In genomic region chr22:28297504-28297903, GRCh38 we compare ENCODE assay signal across 10 cellular contexts.
A peak's percentile ranks its signal among the peaks of the same experiment; 100 is the strongest.
DNase-seq lines count a peak whose midpoint lies in the region; ATAC-seq lines count a peak whose summit lies in the region.
"Had no signal": no experiment of that assay in that cellular context is flagged by ENCODE, and none has a peak within 500 bp of the region (broad histone marks: within the 10 kb centered on the region; RNA-seq: fewer than 3 reads in every experiment).

No MANE protein-coding gene starts in this region.

- ATAC-seq in HG03097 (IDR thresholded peaks at IDR 0.05; ENCODE audit: low FRiP score, unreplicated experiment) = peak; percentile 67
- ATAC-seq in sciatic nerve = peak; percentile 50

- DNase-seq in GM19240 (ENCODE audit: insufficient read length, low spot score) (peak; percentile 36), astrocyte of the hippocampus (ENCODE audit: low read depth, low spot score) (peak; percentile 55), sciatic nerve (ENCODE audit: low spot score) (no peak), NCI-H2227 treated with DMSO at 0.1 percent for 48 hours (lab: John Stamatoyannopoulos, UW) (no peak), NCI-H2196 (lab: John Stamatoyannopoulos, UW; ENCODE audit: unreplicated experiment) (no peak), ecto neural progenitor cell (ENCODE audit: low spot score) (no peak)
- no peak for DNase-seq in activated CD4-positive, alpha-beta T cell treated with anti-CD3 and anti-CD28 coated beads, Interleukin-2, amount 50 U/mL, for 1 hour
- DNase-seq: HFFc6, SIG-M5 had no signal

- intact Hi-C loops in sciatic nerve (cut with DNase I) = no loop called here

Comparison
In these comparisons a context has a peak if more than half of its experiments do, and no peak if none do; other contexts are left out.
1. DNase-seq: peak in GM19240 (single experiment) and astrocyte of the hippocampus (single experiment); none in sciatic nerve (single experiment), NCI-H2227 treated with DMSO at 0.1 percent for 48 hours (single experiment), activated CD4-positive, alpha-beta T cell treated with anti-CD3 and anti-CD28 coated beads, Interleukin-2, amount 50 U/mL, for 1 hour (single experiment), NCI-H2196 (single experiment) and ecto neural progenitor cell (single experiment).